8 cellular contexts compared by ENCODE assay signal in the genomic region with DNA sequence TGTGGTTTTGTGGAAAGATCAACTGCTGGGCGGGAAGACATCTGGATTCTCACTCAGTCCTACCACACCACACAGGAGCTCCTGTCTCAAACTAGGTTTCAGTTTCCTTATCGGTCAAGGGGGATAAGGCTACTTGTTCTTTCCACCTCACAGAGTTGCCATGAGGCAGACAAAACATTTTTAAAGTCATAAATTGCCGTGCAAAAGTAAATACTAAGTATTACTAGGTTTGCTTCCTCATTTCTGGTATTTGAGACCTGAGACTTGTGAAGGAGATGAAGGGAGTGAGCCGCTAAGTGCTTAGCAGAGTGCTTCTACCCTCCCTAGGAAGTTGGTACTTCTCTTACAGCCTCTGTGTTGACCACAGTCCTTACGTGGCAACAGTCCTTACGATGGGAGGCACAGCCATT. TPM values are rescaled to one million over a fixed set of nuclear protein-coding genes. Genes with fewer than 3 reads are reported as not detected.
A peak's percentile ranks its signal among the peaks of the same experiment; 100 is the strongest.
DNase-seq lines count a peak whose midpoint lies in the region; ATAC-seq and TF ChIP-seq lines count a peak whose summit lies in the region.

No MANE protein-coding gene starts in this region.

- CTCF ChIA-PET in Panc1 (lab: Charles Lee), result no interaction called here

- in situ Hi-C loops in Panc1 (cut with HindIII; ENCODE audit: low pct_unique_long_range_greater_than_20kb, low sequenced_read_pairs), result no loop called here

- no peak for TF ChIP-seq CTCF in cardiac muscle cell (IDR thresholded peaks at IDR 0.05; ENCODE audit: low read depth, low read length)
- no peak for TF ChIP-seq CTCF in Panc1 (IDR thresholded peaks at IDR 0.05)
- TF ChIP-seq CTCF in ovary (IDR thresholded peaks at IDR 0.05), result no peak

- peaks cover 4% of the 10 kb centered on the region for H3K4me1 ChIP-seq in cardiac muscle cell (ENCODE audit: low read depth)
- H3K4me1 ChIP-seq in Panc1 (ENCODE audit: control insufficient read depth, insufficient read depth, low read length), result peaks cover 5% of the 10 kb centered on the region
- no peaks in the 10 kb centered on the region for H3K4me1 ChIP-seq in endocrine pancreas (ENCODE audit: control insufficient read depth, insufficient read depth, low read length)
- H3K4me1 ChIP-seq in ovary (ENCODE audit: insufficient read depth), result peaks cover 5% of the 10 kb centered on the region

- no peak for TF ChIP-seq POLR2A in ovary (IDR thresholded peaks at IDR 0.05)

- POLR2A ChIA-PET in Panc1 (lab: Charles Lee), result no interaction called here

- BruUV-seq in Panc1 (replicated peaks; lab: Mats Ljungman, UMichigan), result no TSS peak

- H3K9ac ChIP-seq in endocrine pancreas (ENCODE audit: control insufficient read depth, insufficient read depth, low read length), result peak overlapping the region; percentile 52

- no peak for ATAC-seq in left cardiac atrium
- peak; percentile 26 for ATAC-seq in HG02943 (IDR thresholded peaks at IDR 0.05; ENCODE audit: low read depth, unreplicated experiment)
- ATAC-seq in Panc1, result no peak

- intact Hi-C loops in left cardiac atrium (cut with DNase I) (loop anchor here in 1 of 2 donors (5.0 kb wide), 1 partner anchor 34 kb away; the partner anchor contains the start of gene MED28), Panc1 (cut with micrococcal nuclease; ENCODE audit: unreplicated experiment) (no loop called here), ovary (cut with DNase I) (loop anchor here in 3 of 4 donors (5.0 to 10.0 kb wide), 3 partner anchors 34 to 226 kb away; partner anchors contain the start of gene MED28 (in 1 of the 3)), posterior vena cava (cut with DNase I) (loop anchor here in 1 of 2 donors (5.0 kb wide), 1 partner anchor 34 kb away; the partner anchor contains the start of gene MED28)

- no peak for DNase-seq in cardiac muscle cell (ENCODE audit: low read depth in 1 of 2, low spot score in 1 of 2)
- DNase-seq in left cardiac atrium, result no peak
- DNase-seq in Panc1 (ENCODE audit: low read depth, low spot score), result no peak
- DNase-seq in ovary, result no peak
- DNase-seq in posterior vena cava (ENCODE audit: low spot score), result no peak
- DNase-seq in amygdala (lab: John Stamatoyannopoulos, UW), result no peak

- H3K27me3 ChIP-seq in cardiac muscle cell (no peaks in the 10 kb centered on the region), Panc1 (ENCODE audit: control insufficient read depth, insufficient read depth, low read length) (no peaks in the 10 kb centered on the region), endocrine pancreas (ENCODE audit: control insufficient read depth, insufficient read depth, low read length) (no peaks in the 10 kb centered on the region), ovary (no peaks in the 10 kb centered on the region)

- no peak for TF ChIP-seq EP300 in ovary (IDR thresholded peaks at IDR 0.05)

- 50 to 68% (median 67%) methylated on average over 6 of the region's 6 CpGs for WGBS in ovary, 3 donors

- H3K4me3 ChIP-seq in cardiac muscle cell (no peak overlapping the region), Panc1 (ENCODE audit: low read depth in 2 of 2, low read length in 2 of 2) (peak overlapping the region; percentile 78 to 81), endocrine pancreas (ENCODE audit: control insufficient read depth, insufficient read depth, low read length) (peak overlapping the region; percentile 68), ovary (peak overlapping the region; percentile 64)

- no peaks in the 10 kb centered on the region for H3K9me3 ChIP-seq in cardiac muscle cell (ENCODE audit: low read depth)
- H3K9me3 ChIP-seq in Panc1 (ENCODE audit: control insufficient read depth, insufficient read depth, low read depth, low read length), result no peaks in the 10 kb centered on the region
- H3K9me3 ChIP-seq in endocrine pancreas (ENCODE audit: control insufficient read depth, low read length), result no peaks in the 10 kb centered on the region
- H3K9me3 ChIP-seq in ovary, result no peaks in the 10 kb centered on the region

- H3K36me3 ChIP-seq in cardiac muscle cell, result peaks cover 22% of the 10 kb centered on the region
- H3K36me3 ChIP-seq in Panc1 (ENCODE audit: control insufficient read depth, insufficient read depth, low read length), result peaks cover 11% of the 10 kb centered on the region
- no peaks in the 10 kb centered on the region for H3K36me3 ChIP-seq in endocrine pancreas (ENCODE audit: control insufficient read depth, insufficient read depth, low read length)
- no peaks in the 10 kb centered on the region for H3K36me3 ChIP-seq in ovary

- H3K27ac ChIP-seq in cardiac muscle cell (peak overlapping the region; percentile 84), Panc1 (ENCODE audit: low read length) (peak overlapping the region; percentile 87), ovary (no peak overlapping the region)

RNA-seq across cellular contexts. Expression of gene LAP3, which starts 1.5 kb away (rescaled TPM):
- total RNA-seq in cardiac muscle cell (53.4 and 82.6 TPM in 2 replicates), left cardiac atrium (10 to 100 TPM; 60.6 to 76.8 TPM), Panc1 (2021; ENCODE audit: unreplicated experiment) (51.4 TPM), ovary (10 to 100 TPM; 23.5 to 54.7 (median 33.9) TPM), posterior vena cava (10 to 100 TPM; 70.4 to 72.4 TPM)
- polyA plus RNA-seq in cardiac muscle cell (79.0 and 97.1 TPM in 2 replicates), ovary (10 to 100 TPM; 33.3 to 69.0 TPM)
- 35.3 TPM for polyA plus RNA-seq in Panc1 (2012; ENCODE audit: insufficient read length)

RNA-seq across cellular contexts. Expression of gene MED28, which starts 36.0 kb away (rescaled TPM):
- total RNA-seq in cardiac muscle cell (20.1 and 20.5 TPM in 2 replicates), left cardiac atrium (10 to 100 TPM; 25.8 to 28.9 TPM), Panc1 (2021; ENCODE audit: unreplicated experiment) (32.1 TPM), ovary (10 to 100 TPM; 14.7 to 78.7 (median 62.1) TPM), posterior vena cava (10 to 100 TPM; 34.4 to 41.6 TPM)
- polyA plus RNA-seq in cardiac muscle cell (60.2 and 71.5 TPM in 2 replicates), ovary (10 to 100 TPM; 17.5 to 22.4 TPM)
- 17.3 TPM for polyA plus RNA-seq in Panc1 (2012; ENCODE audit: insufficient read length)

Comparison
In these comparisons a context has a peak if more than half of its experiments do, and no peak if none do; other contexts are left out.
1. H3K27ac ChIP-seq: peak in cardiac muscle cell (single experiment) and Panc1 (single experiment); none in ovary (0 of 2).